ENCODE assay signal across 8 cellular contexts in the genomic region with DNA sequence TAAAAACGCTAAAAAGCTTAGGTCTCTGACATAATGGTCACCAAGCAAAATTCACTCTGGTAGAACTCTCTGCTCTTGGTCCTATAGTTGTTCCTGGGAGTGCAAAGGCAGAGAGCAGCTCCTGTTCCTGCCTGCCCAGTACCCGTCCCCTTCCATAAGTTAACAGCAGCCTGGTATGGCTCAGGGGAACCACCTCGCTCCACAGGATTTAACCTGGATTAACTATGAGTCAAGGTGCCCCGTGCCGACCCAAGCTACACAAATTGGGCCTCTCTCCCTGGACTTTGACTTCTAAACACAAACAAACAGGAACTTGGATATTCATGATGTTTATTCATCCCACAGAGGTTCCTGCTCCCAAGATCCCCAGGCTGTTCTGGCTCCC. TPM values are rescaled to one million over a fixed set of nuclear protein-coding genes. Genes with fewer than 3 reads are reported as not detected.
DNase-seq lines count a peak whose midpoint lies in the region; ATAC-seq and TF ChIP-seq lines count a peak whose summit lies in the region.

No MANE protein-coding gene starts in this region.

- no peak for TF ChIP-seq EP300 in suprapubic skin (IDR thresholded peaks at IDR 0.05)

- H3K4me3 Mint-ChIP-seq in chondrocyte (ENCODE audit: unreplicated experiment): no peak overlapping the region

- H3K4me1 ChIP-seq in lower lobe of right lung: peaks cover 8% of the 10 kb centered on the region
- H3K4me1 ChIP-seq in suprapubic skin: peaks cover 34% of the 10 kb centered on the region

- peaks cover 6% of the 10 kb centered on the region for H3K9me3 Mint-ChIP-seq in chondrocyte (ENCODE audit: low read depth)

- WGBS in suprapubic skin: 52% methylated on average over 5 of the region's 5 CpGs

- H3K4me1 Mint-ChIP-seq in chondrocyte (ENCODE audit: low read depth): peaks cover 14% of the 10 kb centered on the region

- TF ChIP-seq POLR2A in suprapubic skin (IDR thresholded peaks at IDR 0.05): no peak

- no peaks in the 10 kb centered on the region for H3K27me3 Mint-ChIP-seq in chondrocyte (ENCODE audit: low read depth)

- intact Hi-C loops in lower lobe of right lung (cut with DNase I): no loop called here

- H3K36me3 Mint-ChIP-seq in chondrocyte (ENCODE audit: low read depth): peaks cover 8% of the 10 kb centered on the region

- TF ChIP-seq CTCF in chondrocyte (IDR thresholded peaks at IDR 0.05) (no peak), lower lobe of right lung (IDR thresholded peaks at IDR 0.05) (no peak), suprapubic skin (IDR thresholded peaks at IDR 0.05) (no peak)

- peak overlapping the region; percentile 56 for H3K27ac Mint-ChIP-seq in chondrocyte (ENCODE audit: unreplicated experiment)

- no peaks in the 10 kb centered on the region for H3K27me3 ChIP-seq in lower lobe of right lung (ENCODE audit: low read depth)
- H3K27me3 ChIP-seq in suprapubic skin: no peaks in the 10 kb centered on the region

- DNase-seq in LoVo (ENCODE audit: low spot score) (peak; percentile 68), chondrocyte (ENCODE audit: low spot score) (no peak), lower lobe of right lung (no peak), suprapubic skin (ENCODE audit: low spot score in 2 of 2) (peak in 1 of 2 donors; percentile 63), hypothalamus (lab: John Stamatoyannopoulos, UW) (no peak)
- DNase-seq in activated CD4-positive, CD25-positive, alpha-beta regulatory T cell treated with anti-CD3 and anti-CD28 coated beads, Interleukin-2, amount 50 U/mL, for 72 hours: no peak

- H3K4me3 ChIP-seq in lower lobe of right lung: no peak overlapping the region
- peak overlapping the region; percentile 16 for H3K4me3 ChIP-seq in suprapubic skin

- H3K27ac ChIP-seq in lower lobe of right lung (peak overlapping the region; percentile 75), suprapubic skin (peak overlapping the region; percentile 93)

- ATAC-seq in lower lobe of right lung: peak; percentile 34 to 60
- ATAC-seq in GM21526 (IDR thresholded peaks at IDR 0.05; ENCODE audit: low FRiP score, unreplicated experiment): no peak
- no peak for ATAC-seq in GM21360 (IDR thresholded peaks at IDR 0.05; ENCODE audit: unreplicated experiment)

- H3K9me3 ChIP-seq in lower lobe of right lung: no peaks in the 10 kb centered on the region
- no peaks in the 10 kb centered on the region for H3K9me3 ChIP-seq in suprapubic skin

- H3K36me3 ChIP-seq in lower lobe of right lung (peaks cover 41% of the 10 kb centered on the region), suprapubic skin (peaks cover 21% of the 10 kb centered on the region)

RNA-seq across cellular contexts. Expression of a gene that starts 32.1 kb away (rescaled TPM):
- total RNA-seq in chondrocyte (47.3 to 79.8 TPM (median 49.7 TPM) in 3 replicates), lower lobe of right lung (61.3 TPM), suprapubic skin (100 to 1,000 TPM; 142 to 195 (median 151) TPM)

Comparison
In these comparisons a context has a peak if more than half of its experiments do, and no peak if none do; other contexts are left out.
1. ATAC-seq: peak in lower lobe of right lung (2 of 2); none in GM21526 (single experiment) and GM21360 (single experiment).